Comparison of ENCODE assay signal across 22 cellular contexts in genomic region chr6:17220511-17220910, GRCh38.
A peak's percentile ranks its signal among the peaks of the same experiment; 100 is the strongest.
DNase-seq lines count a peak whose midpoint lies in the region; ATAC-seq, FAIRE-seq and TF ChIP-seq lines count a peak whose summit lies in the region.
"Had no signal": no experiment of that assay in that cellular context is flagged by ENCODE, and none has a peak within 500 bp of the region (broad histone marks: within the 10 kb centered on the region; RNA-seq: fewer than 3 reads in every experiment).

No MANE protein-coding gene starts in this region.

- no peaks in the 10 kb centered on the region for H3K9me3 Mint-ChIP-seq in activated CD4-positive, alpha-beta memory T cell treated with anti-CD3 and anti-CD28 coated beads, Interleukin-2, amount 10 ng/mL, durations not matched to agents 7 days and 5 days

- CTCF ChIA-PET in PC-3 (lab: Charles Lee) = no interaction called here
- CTCF ChIA-PET in K562 (lab: Yijun Ruan, JAX; ENCODE audit: low intra/inter-chr PET ratio) = no interaction called here
- CTCF ChIA-PET in activated CD4-positive, alpha-beta memory T cell treated with anti-CD3 and anti-CD28 coated beads, Interleukin-2, amount 10 ng/mL, durations not matched to agents 7 days and 5 days (lab: Charles Lee) = no interaction called here

- no peak overlapping the region for H3K4me2 ChIP-seq in PC-3 (ENCODE audit: low read length)
- no peak overlapping the region for H3K4me2 ChIP-seq in K562 (ENCODE audit: insufficient read depth, low read length)
- H3K4me2 ChIP-seq in osteoblast (ENCODE audit: insufficient read depth, low read length) = peak overlapping the region; percentile 32
- H3K4me2 ChIP-seq: BLaER1 had no signal

- no peak overlapping the region for H3K27ac ChIP-seq in PC-3 (ENCODE audit: low read length)
- no peak overlapping the region for H3K27ac ChIP-seq in K562 (ENCODE audit: extremely low read depth, low read depth, low read length)
- H3K27ac ChIP-seq in osteoblast (ENCODE audit: low read depth, low read length) = no peak overlapping the region
- H3K27ac ChIP-seq: BLaER1, C4-2B, GM23248 had no signal

- no peaks in the 10 kb centered on the region for H3K4me1 Mint-ChIP-seq in activated CD4-positive, alpha-beta memory T cell treated with anti-CD3 and anti-CD28 coated beads, Interleukin-2, amount 10 ng/mL, durations not matched to agents 7 days and 5 days
- H3K4me1 Mint-ChIP-seq: B cell; CD4-positive, CD25-positive, alpha-beta regulatory T cell had no signal

- FAIRE-seq in K562 (lab: Jason Lieb, UNC) = peak; percentile 57
- FAIRE-seq: D721Med, GM12878, GM19239, H1 had no signal

- no peaks in the 10 kb centered on the region for H3K27me3 Mint-ChIP-seq in activated CD4-positive, alpha-beta memory T cell treated with anti-CD3 and anti-CD28 coated beads, Interleukin-2, amount 10 ng/mL, durations not matched to agents 7 days and 5 days

- no peak for ATAC-seq in PC-3
- ATAC-seq in K562 = no peak
- ATAC-seq: CD8-positive, alpha-beta T cell; GM12878 had no signal

- H3K9ac ChIP-seq in PC-3 (ENCODE audit: low read length) (no peak overlapping the region), K562 (ENCODE audit: insufficient read depth in 1 of 2, low read depth in 2 of 2, low read length in 2 of 2) (no peak overlapping the region)
- H3K9ac ChIP-seq: BLaER1, GM23248 had no signal

- intact Hi-C loops in PC-3 (cut with micrococcal nuclease) = no loop called here
- intact Hi-C loops in K562 (cut with micrococcal nuclease) = no loop called here

- WGBS in K562 (ENCODE audit: insufficient coverage, low coverage, missing lambda C conversion rate) = 2% methylated on average over 9 of the region's 9 CpGs

- no peak for TF ChIP-seq EP300 in K562 (IDR thresholded peaks at IDR 0.05; ENCODE audit: low read length)

- no peaks in the 10 kb centered on the region for H3K36me3 Mint-ChIP-seq in activated CD4-positive, alpha-beta memory T cell treated with anti-CD3 and anti-CD28 coated beads, Interleukin-2, amount 10 ng/mL, durations not matched to agents 7 days and 5 days (ENCODE audit: low read depth)
- H3K36me3 Mint-ChIP-seq: CD4-positive, CD25-positive, alpha-beta regulatory T cell; CD8-positive, alpha-beta T cell had no signal

- in situ Hi-C loops in K562 (cut with MboI) = no loop called here

- H3F3A ChIP-seq in PC-3 (ENCODE audit: low read length, unreplicated experiment) = no peaks in the 10 kb centered on the region

- H3K36me3 ChIP-seq in PC-3 (ENCODE audit: low read depth, low read length) (no peaks in the 10 kb centered on the region), K562 (ENCODE audit: control insufficient read depth, insufficient read depth, low read length) (no peaks in the 10 kb centered on the region), osteoblast (ENCODE audit: insufficient read depth, low read length) (no peaks in the 10 kb centered on the region)
- H3K36me3 ChIP-seq: BLaER1 had no signal

- no peaks in the 10 kb centered on the region for H3K9me3 ChIP-seq in PC-3 (ENCODE audit: low read length)
- no peaks in the 10 kb centered on the region for H3K9me3 ChIP-seq in K562 (replicated peaks; ENCODE audit: control insufficient read depth, insufficient read depth, low read depth, low read length)
- H3K9me3 ChIP-seq in osteoblast (ENCODE audit: low read depth, low read length) = no peaks in the 10 kb centered on the region

- no peaks in the 10 kb centered on the region for H3K9me2 ChIP-seq in PC-3 (replicated peaks; ENCODE audit: low read length)

- no peak overlapping the region for H3K27ac Mint-ChIP-seq in activated CD4-positive, alpha-beta memory T cell treated with anti-CD3 and anti-CD28 coated beads, Interleukin-2, amount 10 ng/mL, durations not matched to agents 7 days and 5 days
- H3K27ac Mint-ChIP-seq: B cell; CD4-positive, CD25-positive, alpha-beta regulatory T cell; CD8-positive, alpha-beta T cell had no signal

- TF ChIP-seq CTCF in PC-3 (conservative IDR thresholded peaks at IDR 0.05; ENCODE audit: low read depth, low read length) (no peak), K562 (IDR thresholded peaks at IDR 0.05 in 2 of 3, conservative IDR thresholded peaks at IDR 0.05 in 1 of 3; ENCODE audit: insufficient read depth in 2 of 3, low read depth in 1 of 3, low read length in 3 of 3) (no peak), osteoblast (IDR thresholded peaks at IDR 0.05; ENCODE audit: extremely low read depth, low read depth, low read length) (no peak)

- no peaks in the 10 kb centered on the region for H3K4me1 ChIP-seq in PC-3 (ENCODE audit: insufficient read depth, low read length)
- H3K4me1 ChIP-seq in K562 (replicated peaks in 1 of 2; ENCODE audit: control insufficient read depth in 2 of 2, insufficient read depth in 2 of 2, low read length in 2 of 2) = no peaks in the 10 kb centered on the region
- H3K4me1 ChIP-seq in osteoblast (ENCODE audit: insufficient read depth, low read length) = no peaks in the 10 kb centered on the region
- H3K4me1 ChIP-seq: BLaER1 had no signal

- no peak for TF ChIP-seq POLR2A in K562 (conservative IDR thresholded peaks at IDR 0.05)

- no peak overlapping the region for H3K4me3 Mint-ChIP-seq in activated CD4-positive, alpha-beta memory T cell treated with anti-CD3 and anti-CD28 coated beads, Interleukin-2, amount 10 ng/mL, durations not matched to agents 7 days and 5 days
- H3K4me3 Mint-ChIP-seq: B cell; CD4-positive, CD25-positive, alpha-beta regulatory T cell; CD8-positive, alpha-beta T cell had no signal

- DNase-seq in PC-3 (no peak), K562 (ENCODE audit: extremely low read depth in 1 of 4, low spot score in 3 of 4) (no peak), osteoblast (ENCODE audit: insufficient read length, low spot score, missing footprints) (no peak), COLO829 (ENCODE audit: low spot score) (no peak)
- no peak for DNase-seq in activated CD4-positive, alpha-beta memory T cell treated with anti-CD3 and anti-CD28 coated beads, Interleukin-2, amount 10 ng/mL, durations not matched to agents 7 days and 5 days
- DNase-seq in activated CD8-positive, alpha-beta memory T cell treated with anti-CD3 and anti-CD28 coated beads for 24 hours = no peak
- DNase-seq: CD4-positive, CD25-positive, alpha-beta regulatory T cell; CD8-positive, alpha-beta T cell; DMS 273 treated with DMSO at 0.1 percent for 48 hours; DMS79; EL; GDM1; GM23248; H7; HCEC 1CT had no signal

- H2AFZ ChIP-seq in PC-3 (ENCODE audit: low read length) (peak overlapping the region; percentile 5; the same call in 1 of the 2 replicates), K562 (ENCODE audit: low read depth, low read length) (no peak overlapping the region), osteoblast (ENCODE audit: low read length) (no peak overlapping the region)
- H2AFZ ChIP-seq: GM23248 had no signal

- POLR2A ChIA-PET in PC-3 (lab: Charles Lee; ENCODE audit: unreplicated experiment) (no interaction called here), K562 (lab: Yijun Ruan, JAX) (no interaction called here)
- POLR2A ChIA-PET in activated CD4-positive, alpha-beta memory T cell treated with anti-CD3 and anti-CD28 coated beads, Interleukin-2, amount 10 ng/mL, durations not matched to agents 7 days and 5 days (lab: Charles Lee) = no interaction called here

- H3K79me2 ChIP-seq in PC-3 (ENCODE audit: low read length) (no peaks in the 10 kb centered on the region), K562 (ENCODE audit: control insufficient read depth, insufficient read depth, low read length) (no peaks in the 10 kb centered on the region), osteoblast (ENCODE audit: insufficient read depth, low read length) (no peaks in the 10 kb centered on the region)

- BruUV-seq in PC-3 (replicated peaks; lab: Mats Ljungman, UMichigan) (no TSS peak), K562 (replicated peaks; lab: Mats Ljungman, UMichigan) (no TSS peak)

- TF ChIP-seq RAD21 in K562 (CRISPR knock-in tag; conservative IDR thresholded peaks at IDR 0.05 in 1 of 2, IDR thresholded peaks at IDR 0.05 in 1 of 2) = no peak

- no peak overlapping the region for H3K4me3 ChIP-seq in PC-3 (ENCODE audit: low read length)
- H3K4me3 ChIP-seq in K562 = no peak overlapping the region
- H3K4me3 ChIP-seq in osteoblast (ENCODE audit: insufficient read depth, low read length) = no peak overlapping the region
- H3K4me3 ChIP-seq: BLaER1, GM12878, GM23248 had no signal

- H3K27me3 ChIP-seq in PC-3 (ENCODE audit: low read length) (no peaks in the 10 kb centered on the region), K562 (ENCODE audit: control insufficient read depth in 2 of 2, insufficient read depth in 2 of 2, low read length in 2 of 2) (no peaks in the 10 kb centered on the region), osteoblast (ENCODE audit: insufficient read depth, low read length) (no peaks in the 10 kb centered on the region)
- H3K27me3 ChIP-seq: BLaER1 had no signal

- H4K20me1 ChIP-seq in PC-3 (ENCODE audit: low read length) = no peaks in the 10 kb centered on the region
- no peaks in the 10 kb centered on the region for H4K20me1 ChIP-seq in K562 (replicated peaks; ENCODE audit: control insufficient read depth, insufficient read depth, low read length)
- H4K20me1 ChIP-seq in osteoblast (ENCODE audit: insufficient read depth, low read length) = no peaks in the 10 kb centered on the region
- H4K20me1 ChIP-seq: BLaER1 had no signal

- H3K9me1 ChIP-seq in K562 (ENCODE audit: control insufficient read depth, insufficient read depth, low read length) = no peaks in the 10 kb centered on the region

TF ChIP-seq in K562, 482 proteins besides CTCF, POLR2A, EP300 and RAD21 (continues in another document):
- TF ChIP-seq YY1 (IDR thresholded peaks at IDR 0.05; ENCODE audit: borderline replicate concordance in 1 of 3, control insufficient read depth in 1 of 3, extremely low read depth in 1 of 3, insufficient read depth in 3 of 3, insufficient read length in 1 of 3, insufficient replicate concordance in 2 of 3, low read depth in 1 of 3, low read length in 2 of 3) (peak in 1 of 3 experiments; percentile 48), ZNF232 (CRISPR knock-in tag; IDR thresholded peaks at IDR 0.05) (no peak), GTF2A2 (tag; IDR thresholded peaks at IDR 0.05) (peak; percentile 35; the same call in 1 of the 2 replicates), HOMEZ (CRISPR knock-in tag; IDR thresholded peaks at IDR 0.05) (no peak)
